8 cellular contexts compared by ENCODE assay signal in the genomic region with DNA sequence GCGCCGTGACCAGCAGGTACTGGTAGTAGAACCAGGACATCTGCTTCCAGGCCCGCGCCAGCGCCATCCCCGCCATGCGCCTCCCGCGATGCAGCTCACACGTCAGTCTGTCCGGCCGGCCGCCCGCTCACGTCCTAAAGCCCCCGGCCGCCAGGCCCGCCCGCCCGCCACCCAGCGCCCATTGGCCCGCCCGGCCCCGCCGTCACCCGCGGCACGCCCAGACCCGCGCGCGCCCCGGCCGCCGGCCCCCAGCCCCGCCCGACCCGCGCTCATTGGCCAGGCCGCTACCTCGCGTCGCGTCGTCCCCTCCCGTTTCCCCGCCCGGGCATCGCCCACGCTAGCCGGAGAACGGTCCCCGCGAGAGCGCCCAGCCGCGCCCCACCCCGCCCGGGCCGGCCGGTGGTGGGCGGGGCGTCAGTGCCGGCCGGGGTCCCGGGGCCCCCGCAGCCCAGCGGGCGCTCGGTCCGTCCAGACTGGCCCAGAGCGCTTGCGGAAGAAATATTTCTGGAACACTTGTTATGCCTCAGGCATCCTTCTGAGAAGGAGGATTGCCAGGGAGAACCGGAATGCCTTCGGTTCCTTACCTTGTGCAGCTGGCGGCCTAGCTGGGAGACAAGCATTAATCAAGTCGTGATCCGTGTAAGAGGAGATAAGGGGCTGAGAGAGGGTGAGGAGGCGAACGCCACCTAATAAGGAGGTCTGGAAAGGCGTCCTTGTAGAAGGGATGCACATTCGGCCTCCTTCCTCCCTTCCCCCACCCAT. TPM values are rescaled to one million over a fixed set of nuclear protein-coding genes. Genes with fewer than 3 reads are reported as not detected.
DNase-seq lines count a peak whose midpoint lies in the region; ATAC-seq and TF ChIP-seq lines count a peak whose summit lies in the region.

A gene with protein sequence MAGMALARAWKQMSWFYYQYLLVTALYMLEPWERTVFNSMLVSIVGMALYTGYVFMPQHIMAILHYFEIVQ (minus strand): TSS at position 109 of the 762 bp plus-strand sequence. CDS start 33 bp downstream, at position 76.

- H3K4me1 ChIP-seq in Caco-2, result peaks cover 15% of the 10 kb centered on the region
- H3K4me1 ChIP-seq in endocrine pancreas (ENCODE audit: control insufficient read depth, insufficient read depth, low read length), result peaks cover 15% of the 10 kb centered on the region
- H3K4me1 ChIP-seq in mesodermal cell (ENCODE audit: control insufficient read depth, insufficient read depth, low read length, poor library complexity, severe bottlenecking), result peaks cover 13% of the 10 kb centered on the region

- H3K9me3 Mint-ChIP-seq in Caco-2 (ENCODE audit: unreplicated experiment), result no peaks in the 10 kb centered on the region

- CTCF ChIA-PET in Caco-2 (lab: Charles Lee), result no interaction called here

- peak; percentile 90 for ATAC-seq in GM21390 (IDR thresholded peaks at IDR 0.05; ENCODE audit: unreplicated experiment)

- H3K27ac ChIP-seq in mesodermal cell (ENCODE audit: low read depth, low read length, severe bottlenecking), result peak within 1 kb of the TSS; percentile 95

- H3K36me3 Mint-ChIP-seq in Caco-2 (ENCODE audit: insufficient read depth, unreplicated experiment), result peaks cover 2% of the 10 kb centered on the region

- H3K9ac ChIP-seq in endocrine pancreas (ENCODE audit: control insufficient read depth, insufficient read depth, low read length), result peak within 1 kb of the TSS; percentile 75

- intact Hi-C loops in Caco-2 (cut with micrococcal nuclease; ENCODE audit: unreplicated experiment), result loop anchor here (5.0 kb wide), 1 partner anchor 75 kb away; the partner anchor contains the start of gene EAPP

- no peaks in the 10 kb centered on the region for H3K27me3 Mint-ChIP-seq in Caco-2 (ENCODE audit: insufficient read depth, unreplicated experiment)

- H3K27me3 ChIP-seq in Caco-2 (replicated peaks; ENCODE audit: control insufficient read depth, insufficient read depth, low read length) (no peaks in the 10 kb centered on the region), endocrine pancreas (ENCODE audit: control insufficient read depth, insufficient read depth, low read length) (no peaks in the 10 kb centered on the region)

- H3K9me3 ChIP-seq in Caco-2, result no peaks in the 10 kb centered on the region
- no peaks in the 10 kb centered on the region for H3K9me3 ChIP-seq in endocrine pancreas (ENCODE audit: control insufficient read depth, low read length)
- no peaks in the 10 kb centered on the region for H3K9me3 ChIP-seq in mesodermal cell (ENCODE audit: control insufficient read depth, low read length)

- peak within 1 kb of the TSS; percentile 45 for H3K4me3 ChIP-seq in Caco-2 (ENCODE audit: low read depth, low read length)
- H3K4me3 ChIP-seq in endocrine pancreas (ENCODE audit: control insufficient read depth, insufficient read depth, low read length), result peak within 1 kb of the TSS; percentile 81
- H3K4me3 ChIP-seq in mesodermal cell (ENCODE audit: extremely low read depth, insufficient read depth, low read length, poor library complexity, severe bottlenecking), result peak within 1 kb of the TSS; percentile 59

- DNase-seq in Caco-2 (peak; percentile 93), HUDEP-2 (lab: John Stamatoyannopoulos, UW; ENCODE audit: unreplicated experiment in 76 of 76) (peak in 75 of 76 experiments; percentile 23 to 92 (median 79)), NOMO-1 treated with dmso at 0.1 percent for 144 hours (lab: John Stamatoyannopoulos, UW; ENCODE audit: unreplicated experiment) (peak; percentile 78)
- peak; percentile 49 for DNase-seq in activated CD8-positive, alpha-beta memory T cell treated with anti-CD3 and anti-CD28 coated beads, Interleukin-2, amount 50 U/mL, for 1 hour (ENCODE audit: extremely low read depth)
- peak; percentile 70 to 82 for DNase-seq in stimulated activated CD8-positive, alpha-beta memory T cell treated with anti-CD3 and anti-CD28 coated beads, Interleukin-15, amount 100 ng/mL, for 4 hours (ENCODE audit: low read depth in 2 of 2)

- 0 to 1% methylated on average over 61 to 78 of the region's 82 CpGs for WGBS in mesodermal cell (ENCODE audit: insufficient coverage in 2 of 2), 2 experiments

- H3K4me1 Mint-ChIP-seq in Caco-2 (ENCODE audit: low read depth, unreplicated experiment), result no peaks in the 10 kb centered on the region

- H3K27ac Mint-ChIP-seq in Caco-2 (ENCODE audit: unreplicated experiment), result peak within 1 kb of the TSS; percentile 51

- BruUV-seq in Caco-2 (replicated peaks; lab: Mats Ljungman, UMichigan), result no TSS peak

- H3K36me3 ChIP-seq in Caco-2 (ENCODE audit: control insufficient read depth, insufficient read depth, low read length) (no peaks in the 10 kb centered on the region), endocrine pancreas (ENCODE audit: control insufficient read depth, insufficient read depth, low read length) (no peaks in the 10 kb centered on the region), mesodermal cell (ENCODE audit: control insufficient read depth, insufficient read depth, low read length) (peaks cover 8% of the 10 kb centered on the region)

- TF ChIP-seq CTCF in Caco-2 (IDR thresholded peaks at IDR 0.05; ENCODE audit: insufficient read depth in 1 of 2, low read depth in 1 of 2, low read length in 1 of 2, severe bottlenecking in 1 of 2, unreplicated experiment in 1 of 2), result no peak

- POLR2A ChIA-PET in Caco-2 (lab: Charles Lee), result no interaction called here

- H3K4me3 Mint-ChIP-seq in Caco-2 (ENCODE audit: unreplicated experiment), result peak within 1 kb of the TSS; percentile 73

RNA-seq across cellular contexts. Expression of the gene that starts here (rescaled TPM):
- total RNA-seq in Caco-2 (2022), result 28.1 and 30.0 TPM in 2 replicates
- 28.3 TPM for polyA plus RNA-seq in mesodermal cell (2013, experiment 1 of 2)
- polyA plus RNA-seq in mesodermal cell (2013, experiment 2 of 2), result 30.7 TPM

Comparison
In these comparisons a context has a peak if more than half of its experiments do, and no peak if none do; other contexts are left out.
1. Peak in every context shown above with its lines: DNase-seq, ATAC-seq, H3K4me3 ChIP-seq and H3K27ac ChIP-seq.